Comparison of ENCODE assay signal across 8 cellular contexts in the genomic region with DNA sequence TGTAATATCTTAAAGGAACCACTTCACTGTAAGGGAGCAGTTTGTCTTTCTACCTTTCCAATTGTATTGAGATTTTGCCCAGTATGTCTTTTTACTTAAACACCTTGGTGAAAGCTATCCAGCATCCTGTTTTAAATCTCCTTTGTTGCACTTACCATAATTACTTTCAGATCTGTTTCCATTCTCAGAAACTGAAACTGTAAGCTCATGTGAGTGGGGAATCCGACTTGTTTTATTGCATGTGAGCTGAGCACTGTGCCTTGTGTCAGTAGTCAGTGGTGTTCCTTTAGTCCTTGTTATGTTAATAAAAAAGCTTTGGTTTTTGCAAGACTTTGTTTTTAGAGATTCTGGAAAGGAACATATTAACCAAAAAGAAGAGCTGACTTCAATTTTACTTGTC. TPM values are rescaled to one million over a fixed set of nuclear protein-coding genes. Genes with fewer than 3 reads are reported as not detected.
DNase-seq lines count a peak whose midpoint lies in the region; ATAC-seq and TF ChIP-seq lines count a peak whose summit lies in the region.

No MANE protein-coding gene starts in this region.

- TF ChIP-seq CTCF in neural progenitor cell (IDR thresholded peaks at IDR 0.05) (no peak), Peyer's patch (IDR thresholded peaks at IDR 0.05) (no peak)

- H3K4me1 ChIP-seq in neural progenitor cell (peaks cover 41% of the 10 kb centered on the region), Peyer's patch (peaks cover 0 to 11% (median 0%) of the 10 kb centered on the region in 4 donors), neuronal stem cell (ENCODE audit: control insufficient read depth in 2 of 2, insufficient read depth in 1 of 2, low read depth in 1 of 2, low read length in 2 of 2) (peaks cover 6 to 14% of the 10 kb centered on the region in 2 donors)

- H3K4me3 Mint-ChIP-seq in neural progenitor cell = no peak overlapping the region

- H3K9me3 ChIP-seq in neural progenitor cell (ENCODE audit: low read depth) (no peaks in the 10 kb centered on the region), Peyer's patch (no peaks in the 10 kb centered on the region), neuronal stem cell (replicated peaks in 1 of 2; ENCODE audit: control insufficient read depth in 2 of 2, insufficient read depth in 1 of 2, low read depth in 1 of 2, low read length in 2 of 2) (no peaks in the 10 kb centered on the region)

- H3K27ac Mint-ChIP-seq in neural progenitor cell = no peak overlapping the region

- H3K9me3 Mint-ChIP-seq in neural progenitor cell = no peaks in the 10 kb centered on the region

- H3K23ac ChIP-seq in neuronal stem cell (ENCODE audit: low read depth, low read length, poor library complexity) = no peak overlapping the region

- no peak overlapping the region for H2AFZ ChIP-seq in neural progenitor cell (replicated peaks)
- H2AFZ ChIP-seq in neuronal stem cell (ENCODE audit: low read length) = no peak overlapping the region

- H3K27me3 Mint-ChIP-seq in neural progenitor cell (ENCODE audit: insufficient read depth, low read depth) = peaks cover 3% of the 10 kb centered on the region

- ATAC-seq in GM18867 (IDR thresholded peaks at IDR 0.05; ENCODE audit: unreplicated experiment) = peak; percentile 76
- ATAC-seq in HG02678 (IDR thresholded peaks at IDR 0.05; ENCODE audit: unreplicated experiment) = peak; percentile 84
- peak; percentile 66 for ATAC-seq in SK-N-SH treated with all-trans-retinoic acid at 6 μM for 48 hours

- no peak overlapping the region for H3K14ac ChIP-seq in neuronal stem cell (ENCODE audit: low read length)

- H3F3A ChIP-seq in neural progenitor cell (ENCODE audit: low read depth) = peaks cover 39% of the 10 kb centered on the region

- no peak overlapping the region for H4K8ac ChIP-seq in neuronal stem cell (ENCODE audit: low read depth, low read length)

- no peak overlapping the region for H2BK12ac ChIP-seq in neuronal stem cell (ENCODE audit: low read length)

- no peak overlapping the region for H3K18ac ChIP-seq in neuronal stem cell (ENCODE audit: low read length)

- no peak overlapping the region for H3K4me3 ChIP-seq in neural progenitor cell
- no peak overlapping the region for H3K4me3 ChIP-seq in Peyer's patch
- H3K4me3 ChIP-seq in neuronal stem cell (ENCODE audit: low read length in 2 of 2) = no peak overlapping the region

- peaks cover 22% of the 10 kb centered on the region for H4K20me1 ChIP-seq in neural progenitor cell (ENCODE audit: low read depth)

- peaks cover 46% of the 10 kb centered on the region for H3K4me1 Mint-ChIP-seq in neural progenitor cell

- no peak overlapping the region for H3K4ac ChIP-seq in neuronal stem cell (ENCODE audit: low read length)

- no peak overlapping the region for H2BK5ac ChIP-seq in neuronal stem cell (ENCODE audit: low read length)

- H3K9ac ChIP-seq in neural progenitor cell (no peak overlapping the region), neuronal stem cell (ENCODE audit: low read depth, low read length, poor library complexity) (no peak overlapping the region)

- no CpG with 5 or more reads among the region's 1 CpG for WGBS in neuronal stem cell (ENCODE audit: extremely low coverage in 2 of 2, insufficient read length in 2 of 2, insufficient replicate concordance in 1 of 2), 2 donors

- H4K91ac ChIP-seq in neuronal stem cell (ENCODE audit: low read depth, low read length, poor library complexity) = no peak overlapping the region

- H3K79me2 ChIP-seq in neural progenitor cell (ENCODE audit: low read depth) = peaks cover 100% of the 10 kb centered on the region

- no peak overlapping the region for H2AK5ac ChIP-seq in neuronal stem cell (ENCODE audit: low read depth, low read length)

- TF ChIP-seq POLR2A in Peyer's patch (IDR thresholded peaks at IDR 0.05) = no peak

- no peak overlapping the region for H2BK15ac ChIP-seq in neuronal stem cell (ENCODE audit: low read length)

- peaks cover 19% of the 10 kb centered on the region for H3K36me3 Mint-ChIP-seq in neural progenitor cell

- peak overlapping the region; percentile 17 for H3K4me2 ChIP-seq in neural progenitor cell
- H3K4me2 ChIP-seq in neuronal stem cell (ENCODE audit: insufficient read depth, low read length, poor library complexity, severe bottlenecking) = no peak overlapping the region

- no peaks in the 10 kb centered on the region for H3K27me3 ChIP-seq in neural progenitor cell
- H3K27me3 ChIP-seq in Peyer's patch = no peaks in the 10 kb centered on the region
- H3K27me3 ChIP-seq in neuronal stem cell (ENCODE audit: control insufficient read depth in 3 of 3, insufficient read depth in 3 of 3, low read depth in 1 of 3, low read length in 3 of 3) = no peaks in the 10 kb centered on the region

- H3K79me1 ChIP-seq in neuronal stem cell (ENCODE audit: low read depth, low read length) = peaks cover 5% of the 10 kb centered on the region

- DNase-seq in neural progenitor cell (ENCODE audit: low spot score) = no peak
- no peak for DNase-seq in NCI-H2029 treated with DMSO at 0.1 percent for 48 hours (lab: John Stamatoyannopoulos, UW)
- DNase-seq in glomerular visceral epithelial cell (ENCODE audit: extremely low spot score) = no peak
- DNase-seq in Peyer's patch = no peak
- no peak for DNase-seq in neuronal stem cell (ENCODE audit: low spot score)

- H3K36me3 ChIP-seq in neural progenitor cell (no peaks in the 10 kb centered on the region), Peyer's patch (no peaks in the 10 kb centered on the region), neuronal stem cell (replicated peaks in 1 of 2; ENCODE audit: control insufficient read depth in 2 of 2, insufficient read depth in 2 of 2, low read length in 2 of 2) (peaks cover 0 to 12% of the 10 kb centered on the region in 2 donors)

- peak overlapping the region; percentile 59 for H3K27ac ChIP-seq in neural progenitor cell
- no peak overlapping the region for H3K27ac ChIP-seq in Peyer's patch
- H3K27ac ChIP-seq in neuronal stem cell (replicated peaks; ENCODE audit: low read length) = no peak overlapping the region

- H2BK120ac ChIP-seq in neuronal stem cell (ENCODE audit: low read depth, low read length) = no peak overlapping the region

TF ChIP-seq in SK-N-SH treated with all-trans-retinoic acid at 6 μM for 48 hours, 23 proteins besides CTCF, POLR2A, EP300 and RAD21 (continues in another document):
- no peak for TF ChIP-seq ZNF565 (CRISPR knock-in tag; conservative IDR thresholded peaks at IDR 0.05; ENCODE audit: low read depth)
- no peak for TF ChIP-seq PATZ1 (CRISPR knock-in tag; IDR thresholded peaks at IDR 0.05; ENCODE audit: borderline replicate concordance)
- no peak for TF ChIP-seq CSDC2 (CRISPR knock-in tag; IDR thresholded peaks at IDR 0.05)
- TF ChIP-seq OSR1 (CRISPR knock-in tag; IDR thresholded peaks at IDR 0.05) = no peak
- no peak for TF ChIP-seq ZNF8 (CRISPR knock-in tag; IDR thresholded peaks at IDR 0.05)
- no peak for TF ChIP-seq ISL1 (CRISPR knock-in tag; IDR thresholded peaks at IDR 0.05)
- no peak for TF ChIP-seq ZFP30 (CRISPR knock-in tag; IDR thresholded peaks at IDR 0.05)
- no peak for TF ChIP-seq TCF4 (CRISPR knock-in tag; IDR thresholded peaks at IDR 0.05; ENCODE audit: borderline replicate concordance)
- TF ChIP-seq, protein P1, sequence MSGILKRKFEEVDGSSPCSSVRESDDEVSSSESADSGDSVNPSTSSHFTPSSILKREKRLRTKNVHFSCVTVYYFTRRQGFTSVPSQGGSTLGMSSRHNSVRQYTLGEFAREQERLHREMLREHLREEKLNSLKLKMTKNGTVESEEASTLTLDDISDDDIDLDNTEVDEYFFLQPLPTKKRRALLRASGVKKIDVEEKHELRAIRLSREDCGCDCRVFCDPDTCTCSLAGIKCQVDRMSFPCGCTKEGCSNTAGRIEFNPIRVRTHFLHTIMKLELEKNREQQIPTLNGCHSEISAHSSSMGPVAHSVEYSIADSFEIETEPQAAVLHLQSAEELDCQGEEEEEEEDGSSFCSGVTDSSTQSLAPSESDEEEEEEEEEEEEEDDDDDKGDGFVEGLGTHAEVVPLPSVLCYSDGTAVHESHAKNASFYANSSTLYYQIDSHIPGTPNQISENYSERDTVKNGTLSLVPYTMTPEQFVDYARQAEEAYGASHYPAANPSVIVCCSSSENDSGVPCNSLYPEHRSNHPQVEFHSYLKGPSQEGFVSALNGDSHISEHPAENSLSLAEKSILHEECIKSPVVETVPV (CRISPR knock-in tag; IDR thresholded peaks at IDR 0.05) = no peak
- no peak for TF ChIP-seq PPARA (CRISPR knock-in tag; IDR thresholded peaks at IDR 0.05; ENCODE audit: borderline replicate concordance)
- TF ChIP-seq ARNTL (CRISPR knock-in tag; IDR thresholded peaks at IDR 0.05; ENCODE audit: borderline replicate concordance, low read depth) = no peak
- no peak for TF ChIP-seq GLIS3 (CRISPR knock-in tag; IDR thresholded peaks at IDR 0.05)
- no peak for TF ChIP-seq ZNF70 (CRISPR knock-in tag; IDR thresholded peaks at IDR 0.05)
- TF ChIP-seq SNAI2 (CRISPR knock-in tag; IDR thresholded peaks at IDR 0.05) = no peak
- no peak for TF ChIP-seq RARB (CRISPR knock-in tag; IDR thresholded peaks at IDR 0.05)

RNA-seq across cellular contexts. Expression of gene BMPR1A, which starts 42.2 kb away (rescaled TPM):
- 60.8 and 76.2 TPM in 2 replicates for total RNA-seq in neural progenitor cell (ENCODE audit: low replicate concordance)
- total RNA-seq in Peyer's patch = 10 to 100 TPM; 17.1 to 40.1 (median 24.9) TPM
- polyA plus RNA-seq in neuronal stem cell (2013, experiment 1 of 2) = 24.6 TPM
- polyA plus RNA-seq in neuronal stem cell (2013, experiment 2 of 2) = 25.2 TPM
